Comparison of ENCODE assay signal across 13 cellular contexts in genomic region chr1:220335668-220336067, GRCh38.
DNase-seq lines count a peak whose midpoint lies in the region; ATAC-seq and TF ChIP-seq lines count a peak whose summit lies in the region.
"Had no signal": no experiment of that assay in that cellular context is flagged by ENCODE, and none has a peak within 500 bp of the region (broad histone marks: within the 10 kb centered on the region; RNA-seq: fewer than 3 reads in every experiment).

No MANE protein-coding gene starts in this region.

- peak; percentile 74 for ATAC-seq in SK-N-SH treated with all-trans-retinoic acid at 6 μM for 48 hours
- no peak for ATAC-seq in HG02884 (IDR thresholded peaks at IDR 0.05; ENCODE audit: unreplicated experiment)
- ATAC-seq: A549; activated naive CD8-positive, alpha-beta T cell treated with anti-CD3 and anti-CD28 coated beads, Interleukin-2, amount 50 U/mL, for 24 hours; activated T-cell treated with anti-CD3 and anti-CD28 coated beads, Interleukin-2, amount 50 U/mL, for 72 hours had no signal

- peak; percentile 33 for DNase-seq in NCI-H510A treated with DMSO at 0.1 percent for 48 hours (lab: John Stamatoyannopoulos, UW)
- DNase-seq in NCI-H510A (lab: John Stamatoyannopoulos, UW): no peak
- peak; percentile 19 for DNase-seq in kidney tubule cell (ENCODE audit: low spot score)
- DNase-seq in stimulated activated naive CD4-positive, alpha-beta T cell (lab: John Stamatoyannopoulos, UW): no peak
- no peak for DNase-seq in NCI-H82 (lab: John Stamatoyannopoulos, UW)
- no peak for DNase-seq in NCI-H2171 treated with DMSO at 0.1 percent for 48 hours (lab: John Stamatoyannopoulos, UW)
- DNase-seq: activated CD4-positive, alpha-beta memory T cell treated with anti-CD3 and anti-CD28 coated beads for 36 hours; activated naive CD8-positive, alpha-beta T cell treated with anti-CD3 and anti-CD28 coated beads, Interleukin-2, amount 50 U/mL, for 24 hours; activated T-cell treated with anti-CD3 and anti-CD28 coated beads, Interleukin-2, amount 50 U/mL, for 72 hours; Karpas-422 had no signal

TF ChIP-seq in SK-N-SH treated with all-trans-retinoic acid at 6 μM for 48 hours, 23 proteins besides CTCF, POLR2A, EP300 and RAD21:
- TF ChIP-seq PATZ1 (CRISPR knock-in tag; IDR thresholded peaks at IDR 0.05; ENCODE audit: borderline replicate concordance) (no peak), TOX (CRISPR knock-in tag; IDR thresholded peaks at IDR 0.05; ENCODE audit: borderline replicate concordance) (no peak), ZNF8 (CRISPR knock-in tag; IDR thresholded peaks at IDR 0.05) (no peak), ZFP3 (CRISPR knock-in tag; IDR thresholded peaks at IDR 0.05) (no peak), CREB5 (CRISPR knock-in tag; IDR thresholded peaks at IDR 0.05; ENCODE audit: low read depth) (no peak), ZNF70 (CRISPR knock-in tag; IDR thresholded peaks at IDR 0.05) (no peak), TCF4 (CRISPR knock-in tag; IDR thresholded peaks at IDR 0.05; ENCODE audit: borderline replicate concordance) (no peak), OSR1 (CRISPR knock-in tag; IDR thresholded peaks at IDR 0.05) (no peak), TSHZ2 (CRISPR knock-in tag; IDR thresholded peaks at IDR 0.05) (no peak), ARNTL (CRISPR knock-in tag; IDR thresholded peaks at IDR 0.05; ENCODE audit: borderline replicate concordance, low read depth) (no peak)

Comparison
In these comparisons a context has a peak if more than half of its experiments do, and no peak if none do; other contexts are left out.
1. DNase-seq: peak in NCI-H510A treated with DMSO at 0.1 percent for 48 hours (single experiment) and kidney tubule cell (single experiment); none in NCI-H510A (single experiment), stimulated activated naive CD4-positive, alpha-beta T cell (0 of 6), NCI-H82 (single experiment) and NCI-H2171 treated with DMSO at 0.1 percent for 48 hours (single experiment).